8 cellular contexts compared by ENCODE assay signal in genomic region chr17:16439867-16440351, GRCh38. TPM values are rescaled to one million over a fixed set of nuclear protein-coding genes. Genes with fewer than 3 reads are reported as not detected.
DNase-seq lines count a peak whose midpoint lies in the region; ATAC-seq, FAIRE-seq and TF ChIP-seq lines count a peak whose summit lies in the region.

No MANE protein-coding gene starts in this region.

- CTCF ChIA-PET in activated B cell treated with CpG ODN at 0.5 μM for 24 hours (lab: Charles Lee) = interaction anchor here (1.1 to 4.7 kb wide), 4 partner anchors 13 to 87 kb away, joined by 3 to 23 read pairs (median 4); partner anchors contain the start of genes CENPV and TRPV2

- POLR2A ChIA-PET in activated B cell treated with CpG ODN at 0.5 μM for 24 hours (lab: Charles Lee) = interaction anchor here (0.9 to 6.1 kb wide), 6 partner anchors 11 to 87 kb away, joined by 3 to 80 read pairs (median 17); partner anchors contain the start of genes CENPV, TRPV2 and UBB

- TF ChIP-seq CTCF in activated B cell treated with CpG ODN at 0.5 μM for 24 hours (IDR thresholded peaks at IDR 0.05) (no peak), glutamatergic neuron (IDR thresholded peaks at IDR 0.05; ENCODE audit: partially characterized antibody, unreplicated experiment) (no peak)

- intact Hi-C loops in activated B cell treated with CpG ODN at 0.5 μM for 24 hours (cut with micrococcal nuclease) = loop anchor here (1.0 to 10.0 kb wide), 5 partner anchors 52 to 545 kb away; partner anchors contain the start of gene LRRC75A

- H3K4me1 Mint-ChIP-seq in activated B cell treated with CpG ODN at 0.5 μM for 24 hours = peaks cover 43% of the 10 kb centered on the region
- H3K4me1 Mint-ChIP-seq in glutamatergic neuron (ENCODE audit: low read depth, unreplicated experiment) = peaks cover 31% of the 10 kb centered on the region

- no peak for FAIRE-seq in small intestine (lab: Jason Lieb, UNC)

- H3K4me3 Mint-ChIP-seq in activated B cell treated with CpG ODN at 0.5 μM for 24 hours (peak overlapping the region; percentile 99), glutamatergic neuron (ENCODE audit: unreplicated experiment) (peak overlapping the region; percentile 98)

- no peaks in the 10 kb centered on the region for H3K27me3 ChIP-seq in small intestine (ENCODE audit: control insufficient read depth in 2 of 2, insufficient read depth in 2 of 2, low read length in 2 of 2)

- H3K27ac ChIP-seq in small intestine (ENCODE audit: low read depth in 1 of 2, low read length in 1 of 2) = peak overlapping the region; percentile 81 to 96

- H3K36me3 ChIP-seq in small intestine (ENCODE audit: control insufficient read depth in 2 of 2, insufficient read depth in 2 of 2, low read length in 2 of 2) = peaks cover 9 to 16% of the 10 kb centered on the region in 2 donors

- H3K4me1 ChIP-seq in small intestine (ENCODE audit: control insufficient read depth in 2 of 2, insufficient read depth in 1 of 2, low read depth in 1 of 2, low read length in 1 of 2) = peaks cover 0 to 1% of the 10 kb centered on the region in 2 donors

- H3K9me3 Mint-ChIP-seq in activated B cell treated with CpG ODN at 0.5 μM for 24 hours (no peaks in the 10 kb centered on the region), glutamatergic neuron (ENCODE audit: unreplicated experiment) (peaks cover 14% of the 10 kb centered on the region)

- H3K4me3 ChIP-seq in small intestine (ENCODE audit: low read depth in 1 of 2, low read length in 2 of 2) = peak overlapping the region; percentile 85 to 90

- no peaks in the 10 kb centered on the region for H3K9me3 ChIP-seq in small intestine (ENCODE audit: control insufficient read depth, low read depth)

- peak overlapping the region; percentile 98 for H3K27ac Mint-ChIP-seq in activated B cell treated with CpG ODN at 0.5 μM for 24 hours
- peak overlapping the region; percentile 99 for H3K27ac Mint-ChIP-seq in glutamatergic neuron (ENCODE audit: unreplicated experiment)

- 1 to 9% (median 3%) methylated on average over 9 of the region's 9 CpGs for WGBS in small intestine, 3 donors

- peaks cover 57% of the 10 kb centered on the region for H3K36me3 Mint-ChIP-seq in activated B cell treated with CpG ODN at 0.5 μM for 24 hours (ENCODE audit: low read depth)
- H3K36me3 Mint-ChIP-seq in glutamatergic neuron (ENCODE audit: unreplicated experiment) = peaks cover 6% of the 10 kb centered on the region

- ATAC-seq in activated B cell treated with CpG ODN at 0.5 μM for 24 hours (ENCODE audit: low read depth) = no peak

- H3K27me3 Mint-ChIP-seq in activated B cell treated with CpG ODN at 0.5 μM for 24 hours (no peaks in the 10 kb centered on the region), glutamatergic neuron (ENCODE audit: unreplicated experiment) (peaks cover 19% of the 10 kb centered on the region)

- peak; percentile 41 for DNase-seq in stimulated activated CD4-positive, alpha-beta T cell treated with anti-CD3 and anti-CD28 coated beads, Interleukin-15, amount 100 ng/mL, for 24 hours
- no peak for DNase-seq in stimulated activated CD4-positive, alpha-beta T cell treated with anti-CD3 and anti-CD28 coated beads, Interleukin-2, amount 100 ng/mL, for 24 hours
- DNase-seq in activated B cell treated with CpG ODN at 0.5 μM for 24 hours = no peak
- no peak for DNase-seq in glutamatergic neuron
- DNase-seq in small intestine = peak; percentile 62
- DNase-seq in NCI-H446 (lab: John Stamatoyannopoulos, UW) = no peak
- DNase-seq in GM19240 (ENCODE audit: insufficient read length, low spot score) = no peak
- no peak for DNase-seq in DMS79 (lab: John Stamatoyannopoulos, UW)

RNA-seq across cellular contexts. Expression of gene TRPV2, which starts 24.5 kb away (rescaled TPM):
- total RNA-seq in activated B cell treated with CpG ODN at 0.5 μM for 24 hours (58.3 and 65.8 TPM in 2 replicates), glutamatergic neuron (ENCODE audit: unreplicated experiment) (27.0 TPM)
- polyA plus RNA-seq in small intestine = 1 to 10 TPM in 2 of 3 donors, under 1 TPM in 1; 0.45 to 9.3 (median 3.8) TPM

RNA-seq across cellular contexts. Expression of gene LRRC75A, which starts 52.1 kb away (rescaled TPM):
- total RNA-seq in activated B cell treated with CpG ODN at 0.5 μM for 24 hours = 0.54 and 0.98 TPM in 2 replicates
- 7.3 TPM for total RNA-seq in glutamatergic neuron (ENCODE audit: unreplicated experiment)
- polyA plus RNA-seq in small intestine = 100 to 1,000 TPM in 1 of 3 donors, 10 to 100 TPM in 2; 30.5 to 130 (median 80.5) TPM

RNA-seq across cellular contexts. Expression of gene UBB, which starts 59.0 kb away (rescaled TPM):
- 1,031 and 1,128 TPM in 2 replicates for total RNA-seq in activated B cell treated with CpG ODN at 0.5 μM for 24 hours
- total RNA-seq in glutamatergic neuron (ENCODE audit: unreplicated experiment) = 1,286 TPM
- polyA plus RNA-seq in small intestine = 1,000 to 10,000 TPM; 1,011 to 2,335 (median 1,827) TPM

Comparison
In these comparisons a context has a peak if more than half of its experiments do, and no peak if none do; other contexts are left out.
1. DNase-seq: peak in stimulated activated CD4-positive, alpha-beta T cell treated with anti-CD3 and anti-CD28 coated beads, Interleukin-15, amount 100 ng/mL, for 24 hours (single experiment) and small intestine (single experiment); none in stimulated activated CD4-positive, alpha-beta T cell treated with anti-CD3 and anti-CD28 coated beads, Interleukin-2, amount 100 ng/mL, for 24 hours (0 of 2), activated B cell treated with CpG ODN at 0.5 μM for 24 hours (single experiment), glutamatergic neuron (single experiment), NCI-H446 (0 of 2), GM19240 (single experiment) and DMS79 (single experiment).